4 cellular contexts compared by ENCODE assay signal in genomic region chr6:111709201-111709600, GRCh38.
"Had no signal": no experiment of that assay in that cellular context is flagged by ENCODE, and none has a peak within 500 bp of the region (broad histone marks: within the 10 kb centered on the region; RNA-seq: fewer than 3 reads in every experiment).

No MANE protein-coding gene starts in this region.

- H3K9me3 ChIP-seq: gastrocnemius medialis, transverse colon had no signal

- H3K36me3 ChIP-seq: gastrocnemius medialis, transverse colon had no signal

- H3K4me3 ChIP-seq: transverse colon had no signal

- H3K27me3 ChIP-seq: gastrocnemius medialis, transverse colon had no signal

- DNase-seq: T1000 had no signal

- H3K27ac ChIP-seq: epithelial cell of prostate had no signal
